1 cellular context compared by ENCODE assay signal in the genomic region with DNA sequence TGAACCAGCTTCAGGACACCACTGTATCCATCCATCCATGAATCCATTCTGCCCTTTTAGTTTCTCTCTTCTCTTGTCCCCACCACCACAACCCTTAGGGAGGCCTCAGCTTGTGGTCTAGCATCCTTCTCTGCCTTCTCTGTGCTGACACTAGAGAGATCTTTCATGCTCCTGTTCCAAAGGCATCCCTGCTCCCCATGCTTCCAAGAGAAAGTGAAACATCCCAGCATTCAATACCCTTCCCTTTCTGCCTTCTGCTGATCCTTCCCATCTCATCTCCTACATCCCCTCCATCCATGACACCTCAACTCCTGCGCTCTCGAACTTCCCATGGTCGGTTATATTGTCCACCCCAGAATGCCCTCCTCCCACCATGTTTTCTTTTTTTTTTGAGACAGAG.
TF ChIP-seq lines count a peak whose summit lies in the region.

No MANE protein-coding gene starts in this region.

TF ChIP-seq in WTC11, 78 proteins besides CTCF, POLR2A, EP300 and RAD21 (continued from another document):
- no peak for TF ChIP-seq AFF4 (CRISPR knock-in tag; IDR thresholded peaks at IDR 0.05; ENCODE audit: borderline replicate concordance)
- TF ChIP-seq ZNF423 (CRISPR knock-in tag; IDR thresholded peaks at IDR 0.05): no peak
- TF ChIP-seq, protein P1, sequence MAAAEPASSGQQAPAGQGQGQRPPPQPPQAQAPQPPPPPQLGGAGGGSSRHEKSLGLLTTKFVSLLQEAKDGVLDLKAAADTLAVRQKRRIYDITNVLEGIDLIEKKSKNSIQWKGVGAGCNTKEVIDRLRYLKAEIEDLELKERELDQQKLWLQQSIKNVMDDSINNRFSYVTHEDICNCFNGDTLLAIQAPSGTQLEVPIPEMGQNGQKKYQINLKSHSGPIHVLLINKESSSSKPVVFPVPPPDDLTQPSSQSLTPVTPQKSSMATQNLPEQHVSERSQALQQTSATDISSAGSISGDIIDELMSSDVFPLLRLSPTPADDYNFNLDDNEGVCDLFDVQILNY (CRISPR knock-in tag; IDR thresholded peaks at IDR 0.05): no peak
- no peak for TF ChIP-seq TP53 (CRISPR knock-in tag; IDR thresholded peaks at IDR 0.05)
- TF ChIP-seq IRF1 (CRISPR knock-in tag; IDR thresholded peaks at IDR 0.05): no peak
